In the genomic region with DNA sequence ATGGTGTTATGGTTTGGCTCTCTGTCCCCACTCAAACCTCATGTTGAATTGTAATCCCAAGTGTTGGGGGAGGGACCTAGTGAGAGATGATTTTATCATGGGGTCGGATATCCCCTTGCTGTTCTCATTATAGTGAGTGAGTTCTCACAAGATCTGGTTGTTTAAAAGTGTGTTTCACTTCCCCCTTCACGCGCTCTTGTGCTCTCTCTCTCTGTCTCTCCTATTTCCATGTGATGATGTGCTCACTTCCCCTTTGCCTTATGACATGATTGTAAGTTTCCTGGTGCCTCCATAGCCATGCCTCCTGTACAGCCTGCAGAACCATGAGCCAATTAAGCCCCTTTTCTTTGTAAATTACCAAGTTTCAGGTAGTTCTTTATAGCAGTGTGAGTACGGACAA, we compare ENCODE assay signal across 15 cellular contexts.
A peak's percentile ranks its signal among the peaks of the same experiment; 100 is the strongest.
DNase-seq lines count a peak whose midpoint lies in the region; ATAC-seq, FAIRE-seq and TF ChIP-seq lines count a peak whose summit lies in the region.
"Had no signal": no experiment of that assay in that cellular context is flagged by ENCODE, and none has a peak within 500 bp of the region (broad histone marks: within the 10 kb centered on the region; RNA-seq: fewer than 3 reads in every experiment).

No MANE protein-coding gene starts in this region.

- H3K27me3 Mint-ChIP-seq in GM23338 (ENCODE audit: insufficient read depth, low read depth, poor library complexity) = no peaks in the 10 kb centered on the region
- H3K27me3 Mint-ChIP-seq: activated CD8-positive, alpha-beta T cell treated with anti-CD3 and anti-CD28 coated beads for 36 hours; activated naive CD8-positive, alpha-beta T cell treated with anti-CD3 and anti-CD28 coated beads, Interleukin-2, amount 10 ng/mL, durations not matched to agents 7 days and 5 days had no signal

- H2AFZ ChIP-seq in GM23338 = no peak overlapping the region

- H3K27me3 ChIP-seq in GM23338 (ENCODE audit: insufficient read depth) = no peaks in the 10 kb centered on the region

- H3K27ac Mint-ChIP-seq in GM23338 = no peak overlapping the region
- H3K27ac Mint-ChIP-seq: activated CD8-positive, alpha-beta T cell treated with anti-CD3 and anti-CD28 coated beads for 36 hours; activated naive CD8-positive, alpha-beta T cell treated with anti-CD3 and anti-CD28 coated beads, Interleukin-2, amount 10 ng/mL, durations not matched to agents 7 days and 5 days had no signal

- no peaks in the 10 kb centered on the region for H4K20me1 ChIP-seq in GM23338 (replicated peaks; ENCODE audit: insufficient read depth)

- H3K36me3 Mint-ChIP-seq in GM23338 (ENCODE audit: low read depth) = no peaks in the 10 kb centered on the region
- H3K36me3 Mint-ChIP-seq: activated naive CD8-positive, alpha-beta T cell treated with anti-CD3 and anti-CD28 coated beads, Interleukin-2, amount 10 ng/mL, durations not matched to agents 7 days and 5 days had no signal

- no peaks in the 10 kb centered on the region for H3K36me3 ChIP-seq in GM23338 (ENCODE audit: insufficient read depth)

- H3K4me1 ChIP-seq in GM23338 (ENCODE audit: insufficient read depth) = no peaks in the 10 kb centered on the region

- no peak for TF ChIP-seq CTCF in GM23338 (conservative IDR thresholded peaks at IDR 0.05; ENCODE audit: low read depth in 2 of 2)

- no peaks in the 10 kb centered on the region for H3K9me2 ChIP-seq in GM23338 (ENCODE audit: insufficient read depth)

- H3K4me1 Mint-ChIP-seq in GM23338 = no peaks in the 10 kb centered on the region
- H3K4me1 Mint-ChIP-seq: activated naive CD8-positive, alpha-beta T cell treated with anti-CD3 and anti-CD28 coated beads, Interleukin-2, amount 10 ng/mL, durations not matched to agents 7 days and 5 days had no signal

- FAIRE-seq in HTR-8/SVneo (lab: Jason Lieb, UNC) (peak; percentile 77), urothelium cell line (lab: Jason Lieb, UNC) (peak; percentile 35)
- FAIRE-seq: D721Med had no signal

- no peak overlapping the region for H3K4me2 ChIP-seq in GM23338

- no peak overlapping the region for H3K27ac ChIP-seq in GM23338 (ENCODE audit: low read depth)
- H3K27ac ChIP-seq: 22Rv1 had no signal

- no peaks in the 10 kb centered on the region for H3K9me3 Mint-ChIP-seq in GM23338

- H3K4me3 ChIP-seq in GM23338 = no peak overlapping the region

- ATAC-seq in HG02870 (IDR thresholded peaks at IDR 0.05; ENCODE audit: unreplicated experiment) (peak; percentile 57), GM23338 (no peak), GM21737 (IDR thresholded peaks at IDR 0.05; ENCODE audit: unreplicated experiment) (no peak)
- ATAC-seq: activated CD8-positive, alpha-beta T cell treated with anti-CD3 and anti-CD28 coated beads for 36 hours had no signal

- no peak overlapping the region for H3K4me3 Mint-ChIP-seq in GM23338
- H3K4me3 Mint-ChIP-seq: activated CD8-positive, alpha-beta T cell treated with anti-CD3 and anti-CD28 coated beads for 36 hours; activated naive CD8-positive, alpha-beta T cell treated with anti-CD3 and anti-CD28 coated beads, Interleukin-2, amount 10 ng/mL, durations not matched to agents 7 days and 5 days had no signal

- no peaks in the 10 kb centered on the region for H3K79me2 ChIP-seq in GM23338 (replicated peaks; ENCODE audit: insufficient read depth)

- DNase-seq in SIG-M5 treated with dmso at 0.1 percent for 504 hours (lab: John Stamatoyannopoulos, UW; ENCODE audit: unreplicated experiment) (peak; percentile 39), SIG-M5 (lab: John Stamatoyannopoulos, UW) (no peak), HTR-8/SVneo (ENCODE audit: insufficient read length, low spot score) (no peak), urothelium cell line (ENCODE audit: low spot score) (no peak), GM23338 (ENCODE audit: low spot score) (no peak), NCI-H446 treated with DMSO at 0.1 percent for 48 hours (lab: John Stamatoyannopoulos, UW) (no peak)
- DNase-seq: activated CD8-positive, alpha-beta T cell treated with anti-CD3 and anti-CD28 coated beads for 36 hours; activated naive CD8-positive, alpha-beta T cell treated with anti-CD3 and anti-CD28 coated beads, Interleukin-2, amount 10 ng/mL, durations not matched to agents 7 days and 5 days; foreskin melanocyte; NCI-H1048; NCI-H526 treated with DMSO at 0.1 percent for 48 hours had no signal

- H3F3A ChIP-seq in GM23338 (replicated peaks; ENCODE audit: low read depth) = no peaks in the 10 kb centered on the region

TF ChIP-seq in GM23338, 12 proteins besides CTCF, POLR2A, EP300 and RAD21:
- TF ChIP-seq NANOG (IDR thresholded peaks at IDR 0.05; ENCODE audit: borderline replicate concordance) = no peak
- no peak for TF ChIP-seq JUNB (IDR thresholded peaks at IDR 0.05; ENCODE audit: unreplicated experiment)
- no peak for TF ChIP-seq ZNF331 (CRISPR knock-in tag; IDR thresholded peaks at IDR 0.05; ENCODE audit: low read depth)
- no peak for TF ChIP-seq STAT1 (IDR thresholded peaks at IDR 0.05; ENCODE audit: unreplicated experiment)
- no peak for TF ChIP-seq EZH2 (IDR thresholded peaks at IDR 0.05; ENCODE audit: low read depth, unreplicated experiment)
- no peak for TF ChIP-seq CREB1 (CRISPR knock-in tag; IDR thresholded peaks at IDR 0.05; ENCODE audit: low read depth)
- no peak for TF ChIP-seq EZH2phosphoT487 (IDR thresholded peaks at IDR 0.05; ENCODE audit: unreplicated experiment)
